In the genomic region with DNA sequence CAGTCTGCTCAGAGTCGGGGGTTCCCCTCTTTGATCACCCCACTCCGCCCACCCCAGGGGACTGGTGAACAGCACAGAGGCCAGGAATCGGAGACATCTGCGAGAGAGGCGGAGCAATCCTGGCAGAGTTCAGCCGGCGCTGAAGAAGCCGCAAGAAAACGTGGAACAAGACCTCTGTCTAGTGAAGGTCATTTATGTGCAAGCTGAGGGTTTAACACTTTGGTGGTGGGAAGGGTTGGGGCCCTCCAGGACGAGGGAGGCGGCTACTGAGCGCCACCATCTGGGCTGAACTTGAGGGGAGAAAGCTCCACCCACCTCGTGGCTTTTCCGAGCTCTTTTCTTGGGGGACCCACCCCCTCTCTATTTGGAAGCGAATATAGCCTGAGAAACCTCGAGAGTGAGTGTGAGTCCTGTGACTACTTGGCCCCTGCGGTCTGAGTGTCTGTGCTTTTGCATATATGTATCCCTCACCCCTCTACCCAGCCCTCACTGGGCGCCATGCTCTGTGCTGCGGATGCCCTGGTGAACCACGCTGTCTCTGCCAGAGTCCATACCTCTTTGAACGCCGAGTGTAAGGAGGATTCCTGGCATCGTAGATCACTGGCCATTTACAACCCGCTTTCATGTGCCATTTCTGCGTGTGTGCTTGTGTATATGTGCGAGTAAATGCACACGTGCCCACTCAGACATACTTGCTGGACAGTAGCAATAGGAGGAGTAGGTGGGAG, we compare ENCODE assay signal across 8 cellular contexts. TPM values are rescaled to one million over a fixed set of nuclear protein-coding genes. Genes with fewer than 3 reads are reported as not detected.
DNase-seq lines count a peak whose midpoint lies in the region; ATAC-seq, FAIRE-seq and TF ChIP-seq lines count a peak whose summit lies in the region.

No MANE protein-coding gene starts in this region.

- H3K27ac ChIP-seq in GM12878 (ENCODE audit: control insufficient read depth, insufficient read depth): no peak overlapping the region

- TF ChIP-seq RAD21 in GM12878 (IDR thresholded peaks at IDR 0.05; ENCODE audit: insufficient read depth, low read depth, low read length): no peak

- H3K79me2 ChIP-seq in GM12878 (ENCODE audit: control insufficient read depth, insufficient read depth, low read length): no peaks in the 10 kb centered on the region

- no peaks in the 10 kb centered on the region for H3K36me3 ChIP-seq in GM12878 (ENCODE audit: control insufficient read depth in 2 of 2, insufficient read depth in 2 of 2, low read length in 1 of 2)

- RAD21 ChIA-PET in GM12878 (lab: Charles Lee; ENCODE audit: unreplicated experiment): interaction anchor here (1.0 to 1.8 kb wide), 2 partner anchors 73 to 84 kb away, joined by 3 to 4 read pairs; no protein-coding TSS in a partner anchor

- 13% methylated on average over 27 of the region's 27 CpGs for WGBS in GM12878 (ENCODE audit: insufficient coverage, insufficient replicate concordance, low lambda C conversion rate, missing lambda C conversion rate)

- H3K4me2 ChIP-seq in GM12878 (ENCODE audit: control insufficient read depth, insufficient read depth): peak overlapping the region; percentile 21; the same call in 1 of the 2 replicates

- H4K20me1 ChIP-seq in GM12878 (ENCODE audit: control insufficient read depth, insufficient read depth): no peaks in the 10 kb centered on the region

- H3K4me3 ChIP-seq in GM12878: peak overlapping the region; percentile 18; the same call in 1 of the 2 replicates

- peak; percentile 71 for ATAC-seq in GM12878
- no peak for ATAC-seq in HG02642 (IDR thresholded peaks at IDR 0.05; ENCODE audit: poor library complexity, unreplicated experiment)

- no peaks in the 10 kb centered on the region for H3K4me1 ChIP-seq in GM12878 (ENCODE audit: control insufficient read depth, insufficient read depth, low read length)

- POLR2A ChIA-PET in GM12878 (lab: Charles Lee): interaction anchor here (1.2 kb wide), 1 partner anchor 89 kb away, joined by 4 read pairs; no protein-coding TSS in a partner anchor

- intact Hi-C loops in GM12878 (cut with micrococcal nuclease; ENCODE audit: unreplicated experiment): no loop called here

- FAIRE-seq in GM12878 (lab: Jason Lieb, UNC): no peak

- H3K9me3 ChIP-seq in GM12878 (replicated peaks; ENCODE audit: control insufficient read depth, insufficient read depth, low read length): no peaks in the 10 kb centered on the region; the same call in 2 of the 3 replicates

- in situ Hi-C loops in GM12878 (cut with MboI): no loop called here

- no peak for TF ChIP-seq POLR2A in GM12878 (IDR thresholded peaks at IDR 0.05; ENCODE audit: low read depth, low read length)

- BruUV-seq in GM12878 (replicated peaks; lab: Mats Ljungman, UMichigan): no TSS peak

- H3K27me3 ChIP-seq in GM12878 (replicated peaks in 1 of 2; ENCODE audit: control insufficient read depth in 2 of 2, insufficient read depth in 2 of 2, low read length in 1 of 2): peaks cover 5 to 14% of the 10 kb centered on the region in 2 experiments; a peak in 3 of 4 replicates

- CTCF ChIA-PET in GM12878 (lab: Yijun Ruan, JAX): interaction anchor here (0.6 to 1.7 kb wide), 6 partner anchors 10 to 163 kb away, joined by 3 to 6 read pairs (median 4); no protein-coding TSS in a partner anchor

- TF ChIP-seq CTCF in GM12878 (IDR thresholded peaks at IDR 0.05 in 2 of 3, conservative IDR thresholded peaks at IDR 0.05 in 1 of 3; ENCODE audit: control insufficient read depth in 2 of 3, extremely low read depth in 1 of 3, insufficient read depth in 1 of 3, low read depth in 3 of 3, low read length in 3 of 3): peak; percentile 15 to 20 (median 19); a peak in 2 of 6 replicates

- no peak overlapping the region for H2AFZ ChIP-seq in GM12878 (ENCODE audit: control insufficient read depth, low read depth, low read length)

- no peak overlapping the region for H3K9ac ChIP-seq in GM12878 (ENCODE audit: control insufficient read depth, insufficient read depth, low read length)

- SMC1A ChIA-PET in GM12878 (lab: Charles Lee; ENCODE audit: uncharacterized antibody, unreplicated experiment): no interaction called here

- no peak for TF ChIP-seq EP300 in GM12878 (IDR thresholded peaks at IDR 0.05; ENCODE audit: borderline replicate concordance in 1 of 2, control insufficient read depth in 1 of 2, low read depth in 2 of 2, low read length in 2 of 2)

- DNase-seq in activated CD8-positive, alpha-beta memory T cell treated with anti-CD3 and anti-CD28 coated beads for 24 hours: peak; percentile 58
- no peak for DNase-seq in activated CD8-positive, alpha-beta memory T cell treated with anti-CD3 and anti-CD28 coated beads, Interleukin-2, amount 50 U/mL, for 4 hours
- DNase-seq in NCI-H510A (lab: John Stamatoyannopoulos, UW) (peak; percentile 95), GM12878 (ENCODE audit: low read depth, low spot score) (no peak), epidermal melanocyte (ENCODE audit: insufficient read length, low spot score) (no peak)
- DNase-seq in stimulated activated CD4-positive, alpha-beta T cell treated with anti-CD3 and anti-CD28 coated beads, Interleukin-4, amount 100 ng/mL, for 24 hours: peak; percentile 20
- no peak for DNase-seq in activated effector memory CD4-positive, alpha-beta T cell treated with anti-CD3 and anti-CD28 coated beads, Interleukin-2, amount 50 U/mL, for 16 hours

RNA-seq across cellular contexts. Expression of a gene that starts 1.2 kb away (rescaled TPM):
- 0.15 TPM in 1 of 2 replicates, not detected in the other for total RNA-seq in GM12878 (2013; cell fraction: nucleolus; rRNA removed)
- total RNA-seq in GM12878 (2014; rRNA removed): 0.05 TPM in 1 of 2 replicates, not detected in the other
- total RNA-seq in GM12878 (2014; rRNA removed; fragmentation: Illumina TruSeq; extraction: Trizol): not detected in 2 replicates
- not detected in 2 replicates for total RNA-seq in GM12878 (2021)
- polyA plus RNA-seq in GM12878 (2011; ENCODE audit: low read depth): not detected
- polyA plus RNA-seq in GM12878 (2011; rRNA removed): 0.03 and 0.05 TPM in 2 replicates
- polyA plus RNA-seq in GM12878 (2011; cell fraction: cytosol; rRNA removed): 0.04 and 0.28 TPM in 2 replicates
- polyA plus RNA-seq in GM12878 (2011; cell fraction: nucleus; rRNA removed): 0.26 and 1.1 TPM in 2 replicates
- polyA plus RNA-seq in GM12878 (2012): 0.04 TPM in 2 replicates
- not detected in 2 replicates for polyA plus RNA-seq in GM12878 (2014; fragmentation: Illumina TruSeq; extraction: Trizol)
- not detected for polyA plus RNA-seq in GM12878 (2014; fragmentation: Nextera tagmentation; extraction: Ambion mirVana)
- polyA plus RNA-seq in GM12878 (2014; rRNA removed): 0.06 TPM in 1 of 2 replicates, not detected in the other
- polyA plus RNA-seq in GM12878 (2016; fragmentation: Nextera tagmentation; extraction: Ambion mirVana): not detected
- 0.07 TPM in 1 of 2 replicates, not detected in the other for polyA minus RNA-seq in GM12878 (2011; rRNA and poly(A)+ RNA removed)
- not detected in 2 replicates for polyA minus RNA-seq in GM12878 (2011; cell fraction: cytosol; rRNA and poly(A)+ RNA removed)
- polyA minus RNA-seq in GM12878 (2011; cell fraction: nucleus; rRNA and poly(A)+ RNA removed): 0.12 and 0.29 TPM in 2 replicates

RNA-seq across cellular contexts. Expression of a gene that starts 27.5 kb away (rescaled TPM):
- total RNA-seq in GM12878 (2013; cell fraction: nucleolus; rRNA removed): 7.3 and 7.5 TPM in 2 replicates
- 11.0 and 11.1 TPM in 2 replicates for total RNA-seq in GM12878 (2014; rRNA removed)
- total RNA-seq in GM12878 (2014; rRNA removed; fragmentation: Illumina TruSeq; extraction: Trizol): 6.2 and 6.5 TPM in 2 replicates
- total RNA-seq in GM12878 (2021): 8.6 and 9.2 TPM in 2 replicates
- 3.9 TPM for polyA plus RNA-seq in GM12878 (2011; ENCODE audit: low read depth)
- 2.9 and 4.9 TPM in 2 replicates for polyA plus RNA-seq in GM12878 (2011; rRNA removed)
- polyA plus RNA-seq in GM12878 (2011; cell fraction: cytosol; rRNA removed): 6.2 and 6.3 TPM in 2 replicates
- polyA plus RNA-seq in GM12878 (2011; cell fraction: nucleus; rRNA removed): 2.5 and 3.7 TPM in 2 replicates
- polyA plus RNA-seq in GM12878 (2012): 3.5 and 4.2 TPM in 2 replicates
- polyA plus RNA-seq in GM12878 (2014; fragmentation: Illumina TruSeq; extraction: Trizol): 4.7 and 6.5 TPM in 2 replicates
- 1 to 10 TPM; 3.7 to 4.2 TPM for polyA plus RNA-seq in GM12878 (2014; fragmentation: Nextera tagmentation; extraction: Ambion mirVana)
- polyA plus RNA-seq in GM12878 (2014; rRNA removed): 8.8 and 9.0 TPM in 2 replicates
- 1 to 10 TPM in 1 of 2 experiments, under 1 TPM in 1; 0.83 to 1.0 TPM for polyA plus RNA-seq in GM12878 (2016; fragmentation: Nextera tagmentation; extraction: Ambion mirVana)
- polyA minus RNA-seq in GM12878 (2011; rRNA and poly(A)+ RNA removed): 4.2 and 5.8 TPM in 2 replicates
- 2.1 and 2.8 TPM in 2 replicates for polyA minus RNA-seq in GM12878 (2011; cell fraction: cytosol; rRNA and poly(A)+ RNA removed)
- polyA minus RNA-seq in GM12878 (2011; cell fraction: nucleus; rRNA and poly(A)+ RNA removed): 0.85 and 2.4 TPM in 2 replicates

RNA-seq across cellular contexts. Expression of a gene that starts 41.5 kb away (rescaled TPM):
- 0.75 and 0.98 TPM in 2 replicates for total RNA-seq in GM12878 (2013; cell fraction: nucleolus; rRNA removed)
- total RNA-seq in GM12878 (2014; rRNA removed) (30.4 and 35.8 TPM in 2 replicates), GM12878 (2014; rRNA removed; fragmentation: Illumina TruSeq; extraction: Trizol) (6.4 and 6.9 TPM in 2 replicates), GM12878 (2021) (30.9 TPM in 2 replicates)
- polyA plus RNA-seq in GM12878 (2011; ENCODE audit: low read depth): 2.0 TPM
- polyA plus RNA-seq in GM12878 (2011; rRNA removed) (2.6 and 8.4 TPM in 2 replicates), GM12878 (2014; fragmentation: Illumina TruSeq; extraction: Trizol) (3.0 and 4.6 TPM in 2 replicates), GM12878 (2014; fragmentation: Nextera tagmentation; extraction: Ambion mirVana) (1 to 10 TPM; 1.6 to 8.4 TPM), GM12878 (2014; rRNA removed) (30.9 and 35.5 TPM in 2 replicates), GM12878 (2016; fragmentation: Nextera tagmentation; extraction: Ambion mirVana) (10 to 100 TPM; 21.2 to 29.4 TPM)
- 6.9 and 16.9 TPM in 2 replicates for polyA plus RNA-seq in GM12878 (2011; cell fraction: cytosol; rRNA removed)
- 7.2 and 7.7 TPM in 2 replicates for polyA plus RNA-seq in GM12878 (2011; cell fraction: nucleus; rRNA removed)
- polyA plus RNA-seq in GM12878 (2012): 9.5 and 11.0 TPM in 2 replicates
- polyA minus RNA-seq in GM12878 (2011; rRNA and poly(A)+ RNA removed): 1.6 and 2.2 TPM in 2 replicates
- 1.5 and 2.1 TPM in 2 replicates for polyA minus RNA-seq in GM12878 (2011; cell fraction: cytosol; rRNA and poly(A)+ RNA removed)
- polyA minus RNA-seq in GM12878 (2011; cell fraction: nucleus; rRNA and poly(A)+ RNA removed): 2.8 and 4.6 TPM in 2 replicates

RNA-seq across cellular contexts. Expression of a gene that starts 41.9 kb away (rescaled TPM):
- total RNA-seq in GM12878 (2013; cell fraction: nucleolus; rRNA removed): 6.5 and 6.6 TPM in 2 replicates
- total RNA-seq in GM12878 (2014; rRNA removed) (33.2 and 36.2 TPM in 2 replicates), GM12878 (2014; rRNA removed; fragmentation: Illumina TruSeq; extraction: Trizol) (19.4 and 20.1 TPM in 2 replicates), GM12878 (2021) (29.1 and 31.7 TPM in 2 replicates)
- 10.4 TPM for polyA plus RNA-seq in GM12878 (2011; ENCODE audit: low read depth)
- polyA plus RNA-seq in GM12878 (2011; rRNA removed) (20.5 and 26.5 TPM in 2 replicates), GM12878 (2014; fragmentation: Illumina TruSeq; extraction: Trizol) (18.5 and 20.9 TPM in 2 replicates), GM12878 (2014; fragmentation: Nextera tagmentation; extraction: Ambion mirVana) (10 to 100 TPM in 1 of 2 experiments, 1 to 10 TPM in 1; 4.5 to 15.3 TPM), GM12878 (2014; rRNA removed) (32.2 and 34.4 TPM in 2 replicates), GM12878 (2016; fragmentation: Nextera tagmentation; extraction: Ambion mirVana) (10 to 100 TPM in 1 of 2 experiments, 1 to 10 TPM in 1; 2.9 to 17.4 TPM)
- polyA plus RNA-seq in GM12878 (2011; cell fraction: cytosol; rRNA removed): 26.6 and 30.0 TPM in 2 replicates
- polyA plus RNA-seq in GM12878 (2011; cell fraction: nucleus; rRNA removed): 13.5 and 15.4 TPM in 2 replicates
- polyA plus RNA-seq in GM12878 (2012): 16.3 and 16.9 TPM in 2 replicates
- polyA minus RNA-seq in GM12878 (2011; rRNA and poly(A)+ RNA removed): 11.0 and 17.5 TPM in 2 replicates
- polyA minus RNA-seq in GM12878 (2011; cell fraction: cytosol; rRNA and poly(A)+ RNA removed): 8.0 TPM in 2 replicates
- polyA minus RNA-seq in GM12878 (2011; cell fraction: nucleus; rRNA and poly(A)+ RNA removed): 6.2 and 8.2 TPM in 2 replicates

Comparison
In these comparisons a context has a peak if more than half of its experiments do, and no peak if none do; other contexts are left out.
1. DNase-seq: peak in activated CD8-positive, alpha-beta memory T cell treated with anti-CD3 and anti-CD28 coated beads for 24 hours (single experiment), NCI-H510A (single experiment) and stimulated activated CD4-positive, alpha-beta T cell treated with anti-CD3 and anti-CD28 coated beads, Interleukin-4, amount 100 ng/mL, for 24 hours (single experiment); none in activated CD8-positive, alpha-beta memory T cell treated with anti-CD3 and anti-CD28 coated beads, Interleukin-2, amount 50 U/mL, for 4 hours (single experiment), GM12878 (single experiment), epidermal melanocyte (single experiment) and activated effector memory CD4-positive, alpha-beta T cell treated with anti-CD3 and anti-CD28 coated beads, Interleukin-2, amount 50 U/mL, for 16 hours (single experiment).